ENCODE assay signal across 8 cellular contexts in genomic region chr12:57941165-57941894, GRCh38. TPM values are rescaled to one million over a fixed set of nuclear protein-coding genes. Genes with fewer than 3 reads are reported as not detected.
DNase-seq lines count a peak whose midpoint lies in the region; ATAC-seq, FAIRE-seq and TF ChIP-seq lines count a peak whose summit lies in the region.

ATP23 (plus strand) TSS chr12:57941567; CDS start chr12:57941702, 135 bp downstream.

- in situ Hi-C loops in transverse colon (cut with MboI; ENCODE audit: low pct_ligation_motif_present in 1 of 4, low pct_unique_long_range_greater_than_20kb in 1 of 4, low sequenced_read_pairs in 3 of 4): no loop called here

- H3K27me3 Mint-ChIP-seq in activated naive CD8-positive, alpha-beta T cell treated with anti-CD3 and anti-CD28 coated beads, Interleukin-2, amount 50 U/mL, for 24 hours: no peaks in the 10 kb centered on the region

- peak within 1 kb of the TSS; percentile 78 for H3K4me3 ChIP-seq in trophoblast cell (ENCODE audit: low read depth, low read length)
- peak within 1 kb of the TSS; percentile 51 to 76 (median 66) for H3K4me3 ChIP-seq in transverse colon

- ATAC-seq in HG02798 (IDR thresholded peaks at IDR 0.05; ENCODE audit: poor library complexity, unreplicated experiment): peak; percentile 84
- ATAC-seq in activated naive CD8-positive, alpha-beta T cell treated with anti-CD3 and anti-CD28 coated beads, Interleukin-2, amount 50 U/mL, for 24 hours: peak; percentile 89

- DNase-seq in GM12891 (ENCODE audit: insufficient read length, low spot score) (peak; percentile 80), NCI-H1417 treated with DMSO at 0.1 percent for 48 hours (lab: John Stamatoyannopoulos, UW) (peak; percentile 88), SW 1271 (lab: John Stamatoyannopoulos, UW) (peak; percentile 81 to 95), cardiac septum (ENCODE audit: low spot score) (peak; percentile 96), trophoblast cell (peak; percentile 92 to 94), transverse colon (peak; percentile 94)
- peak; percentile 84 for DNase-seq in activated naive CD8-positive, alpha-beta T cell treated with anti-CD3 and anti-CD28 coated beads, Interleukin-2, amount 50 U/mL, for 24 hours

- H2BK5ac ChIP-seq in trophoblast cell (ENCODE audit: low read depth, low read length, poor library complexity): peak within 1 kb of the TSS; percentile 28

- peak within 1 kb of the TSS; percentile 18 for H3K18ac ChIP-seq in trophoblast cell (ENCODE audit: low read length)

- H3K27ac ChIP-seq in trophoblast cell (ENCODE audit: low read depth, low read length) (peak within 1 kb of the TSS; percentile 18), transverse colon (peak within 1 kb of the TSS; percentile 88 to 95 (median 93))

- H2AK5ac ChIP-seq in trophoblast cell (ENCODE audit: low read length): no peak within 1 kb of the TSS

- peak within 1 kb of the TSS; percentile 63 for H3K9ac ChIP-seq in trophoblast cell (ENCODE audit: low read length)

- FAIRE-seq in GM12891 (lab: Jason Lieb, UNC): peak; percentile 97

- H3K23ac ChIP-seq in trophoblast cell (ENCODE audit: low read length): no peak within 1 kb of the TSS

- H3K36me3 ChIP-seq in trophoblast cell (ENCODE audit: control insufficient read depth in 1 of 2, insufficient read depth in 2 of 2, low read length in 2 of 2) (no peaks in the 10 kb centered on the region), transverse colon (no peaks in the 10 kb centered on the region)

- no peak for TF ChIP-seq EP300 in transverse colon (IDR thresholded peaks at IDR 0.05; ENCODE audit: low read depth)

- peak within 1 kb of the TSS; percentile 72 for H2AFZ ChIP-seq in trophoblast cell (ENCODE audit: insufficient read depth, low read length, poor library complexity)

- H3K79me2 ChIP-seq in trophoblast cell (ENCODE audit: control insufficient read depth, insufficient read depth, low read length, poor library complexity): peaks cover 3% of the 10 kb centered on the region

- peak within 1 kb of the TSS; percentile 80 for H4K8ac ChIP-seq in trophoblast cell (ENCODE audit: low read depth, low read length)

- no peak within 1 kb of the TSS for H3K4ac ChIP-seq in trophoblast cell (ENCODE audit: low read depth, low read length)

- peak within 1 kb of the TSS; percentile 60 for H4K12ac ChIP-seq in trophoblast cell (ENCODE audit: low read depth, low read length)

- H2BK12ac ChIP-seq in trophoblast cell (ENCODE audit: low read length): no peak within 1 kb of the TSS

- TF ChIP-seq POLR2A in GM12891 (IDR thresholded peaks at IDR 0.05; ENCODE audit: low read depth, low read length) (peak; percentile 90), transverse colon (IDR thresholded peaks at IDR 0.05) (peak; percentile 93)

- H3K36me3 Mint-ChIP-seq in activated naive CD8-positive, alpha-beta T cell treated with anti-CD3 and anti-CD28 coated beads, Interleukin-2, amount 50 U/mL, for 24 hours (ENCODE audit: low read depth): no peaks in the 10 kb centered on the region

- no CpG with 5 or more reads among the region's 55 CpGs for WGBS in trophoblast cell (ENCODE audit: extremely low coverage, insufficient coverage, insufficient read length)
- WGBS in transverse colon (ENCODE audit: low coverage in 1 of 2), 2 donors: 0 to 2% methylated on average over 3 to 49 of the region's 55 CpGs

- H3K79me1 ChIP-seq in trophoblast cell (ENCODE audit: low read length): peaks cover 5% of the 10 kb centered on the region

- peak within 1 kb of the TSS; percentile 13 for H3K14ac ChIP-seq in trophoblast cell (ENCODE audit: low read length)

- intact Hi-C loops in cardiac septum (cut with DNase I) (no loop called here), transverse colon (cut with DNase I; ENCODE audit: low total_unique reads) (no loop called here)

- H3K4me1 ChIP-seq in trophoblast cell (ENCODE audit: control insufficient read depth in 1 of 2, insufficient read depth in 2 of 2, low read length in 2 of 2): no peaks in the 10 kb centered on the region
- peaks cover 8 to 29% (median 21%) of the 10 kb centered on the region in 4 donors for H3K4me1 ChIP-seq in transverse colon

- peaks cover 40% of the 10 kb centered on the region for H3K4me1 Mint-ChIP-seq in activated naive CD8-positive, alpha-beta T cell treated with anti-CD3 and anti-CD28 coated beads, Interleukin-2, amount 50 U/mL, for 24 hours

- peak within 1 kb of the TSS; percentile 21 for H4K91ac ChIP-seq in trophoblast cell (ENCODE audit: low read depth, low read length)

- H3K9me3 ChIP-seq in trophoblast cell (ENCODE audit: insufficient read depth, low read depth, low read length): peaks cover 2% of the 10 kb centered on the region
- H3K9me3 ChIP-seq in transverse colon: no peaks in the 10 kb centered on the region

- peak within 1 kb of the TSS; percentile 96 for H3K4me3 Mint-ChIP-seq in activated naive CD8-positive, alpha-beta T cell treated with anti-CD3 and anti-CD28 coated beads, Interleukin-2, amount 50 U/mL, for 24 hours

- H2BK120ac ChIP-seq in trophoblast cell (ENCODE audit: insufficient read depth, low read length, poor library complexity): no peak within 1 kb of the TSS

- peak within 1 kb of the TSS; percentile 85 for H3K4me2 ChIP-seq in trophoblast cell (ENCODE audit: low read length)

- no peaks in the 10 kb centered on the region for H3K9me3 Mint-ChIP-seq in activated naive CD8-positive, alpha-beta T cell treated with anti-CD3 and anti-CD28 coated beads, Interleukin-2, amount 50 U/mL, for 24 hours

- peak within 1 kb of the TSS; percentile 86 for H3K27ac Mint-ChIP-seq in activated naive CD8-positive, alpha-beta T cell treated with anti-CD3 and anti-CD28 coated beads, Interleukin-2, amount 50 U/mL, for 24 hours

- no peak for TF ChIP-seq CTCF in transverse colon (IDR thresholded peaks at IDR 0.05)

- no peaks in the 10 kb centered on the region for H3K27me3 ChIP-seq in trophoblast cell (ENCODE audit: insufficient read depth, low read length)
- no peaks in the 10 kb centered on the region for H3K27me3 ChIP-seq in transverse colon

TF ChIP-seq in GM12891, 5 proteins besides CTCF, POLR2A, EP300 and RAD21:
- TF ChIP-seq POU2F2 (IDR thresholded peaks at IDR 0.05; ENCODE audit: low read depth, low read length) (no peak), SPI1 (IDR thresholded peaks at IDR 0.05; ENCODE audit: low read depth, low read length) (no peak), POLR2AphosphoS5 (IDR thresholded peaks at IDR 0.05; ENCODE audit: low read depth, low read length) (peak; percentile 92), PAX5 (IDR thresholded peaks at IDR 0.05; ENCODE audit: insufficient read depth, low read length, severe bottlenecking) (no peak), TAF1 (IDR thresholded peaks at IDR 0.05; ENCODE audit: low read depth, low read length) (peak; percentile 54; the same call in 1 of the 2 replicates)

RNA-seq across cellular contexts. Expression of gene ATP23, which starts in this region (rescaled TPM):
- polyA plus RNA-seq in GM12891 (2012; ENCODE audit: low read depth, missing spikeins): 11.8 TPM
- 6.2 TPM for total RNA-seq in cardiac septum
- 2.7 and 3.4 TPM in 2 replicates for polyA plus RNA-seq in trophoblast cell (2013)
- total RNA-seq in transverse colon: 10 to 100 TPM in 3 of 4 donors, under 1 TPM in 1; 0.80 to 41.8 (median 24.5) TPM

Comparison
In these comparisons a context has a peak if more than half of its experiments do, and no peak if none do; other contexts are left out.
1. Peak in every context shown above with its lines: DNase-seq, ATAC-seq, H3K4me3 ChIP-seq and H3K27ac ChIP-seq.